Comparison of ENCODE assay signal across 8 cellular contexts in genomic region chr1:121184290-121185127, GRCh38. TPM values are rescaled to one million over a fixed set of nuclear protein-coding genes. Genes with fewer than 3 reads are reported as not detected.
A peak's percentile ranks its signal among the peaks of the same experiment; 100 is the strongest.
DNase-seq lines count a peak whose midpoint lies in the region; ATAC-seq and TF ChIP-seq lines count a peak whose summit lies in the region.
"Not testable (repeated sequence)": the region's sequence is repeated elsewhere in the genome, so short reads cannot be mapped to it uniquely, and the experiment has no call there.

Gene FAM72B (minus strand): TSS chr1:121184340. CDS start chr1:121183489, 851 bp downstream.
Gene SRGAP2C (plus strand): TSS chr1:121184975. CDS start chr1:121187447, 2,472 bp downstream.

- not testable (repeated sequence) for H4K91ac ChIP-seq in trophoblast cell (ENCODE audit: low read depth, low read length)

- peak within 1 kb of the TSS; percentile 28 for H3K4me3 ChIP-seq in GM12875 (ENCODE audit: low read depth, low read length)
- peak within 1 kb of the TSS; percentile 45 for H3K4me3 ChIP-seq in cardiac muscle cell
- H3K4me3 ChIP-seq in trophoblast cell (ENCODE audit: low read depth, low read length), result peak within 1 kb of the TSS; percentile 62
- H3K4me3 ChIP-seq in transverse colon, result peak within 1 kb of the TSS in 3 of 4 donors; percentile 33 to 62 (median 47)

- in situ Hi-C loops in transverse colon (cut with MboI; ENCODE audit: low pct_ligation_motif_present in 1 of 4, low pct_unique_long_range_greater_than_20kb in 1 of 4, low sequenced_read_pairs in 3 of 4), result not testable (repeated sequence)

- H3K18ac ChIP-seq in trophoblast cell (ENCODE audit: low read length), result not testable (repeated sequence)

- not testable (repeated sequence) for H3K36me3 Mint-ChIP-seq in activated naive CD8-positive, alpha-beta T cell treated with anti-CD3 and anti-CD28 coated beads for 36 hours

- not testable (repeated sequence) for H3K27ac ChIP-seq in cardiac muscle cell; trophoblast cell (ENCODE audit: low read depth, low read length)
- peak within 1 kb of the TSS; percentile 73 to 90 (median 85) for H3K27ac ChIP-seq in transverse colon

- not testable (repeated sequence) for H3K79me2 ChIP-seq in trophoblast cell (ENCODE audit: control insufficient read depth, insufficient read depth, low read length, poor library complexity)

- H3K27me3 ChIP-seq in cardiac muscle cell; trophoblast cell (ENCODE audit: insufficient read depth, low read length); transverse colon: not testable (repeated sequence)

- H2BK5ac ChIP-seq in trophoblast cell (ENCODE audit: low read depth, low read length, poor library complexity), result not testable (repeated sequence)

- not testable (repeated sequence) for TF ChIP-seq EP300 in transverse colon (IDR thresholded peaks at IDR 0.05; ENCODE audit: low read depth)

- H4K8ac ChIP-seq in trophoblast cell (ENCODE audit: low read depth, low read length), result not testable (repeated sequence)

- H3K4me2 ChIP-seq in trophoblast cell (ENCODE audit: low read length), result peak within 1 kb of the TSS; percentile 61

- not testable (repeated sequence) for H3K4ac ChIP-seq in trophoblast cell (ENCODE audit: low read depth, low read length)

- H3K4me1 ChIP-seq in cardiac muscle cell (ENCODE audit: low read depth); trophoblast cell (ENCODE audit: control insufficient read depth in 1 of 2, insufficient read depth in 2 of 2, low read length in 2 of 2); transverse colon: not testable (repeated sequence)

- H3K27ac Mint-ChIP-seq in activated naive CD8-positive, alpha-beta T cell treated with anti-CD3 and anti-CD28 coated beads for 36 hours, result peak within 1 kb of the TSS; percentile 88

- not testable (repeated sequence) for TF ChIP-seq CTCF in GM12875 (IDR thresholded peaks at IDR 0.05; ENCODE audit: borderline replicate concordance, insufficient read depth, low read depth, low read length); cardiac muscle cell (IDR thresholded peaks at IDR 0.05; ENCODE audit: low read depth, low read length); transverse colon (IDR thresholded peaks at IDR 0.05)

- H3K23ac ChIP-seq in trophoblast cell (ENCODE audit: low read length), result not testable (repeated sequence)

- not testable (repeated sequence) for H2AFZ ChIP-seq in trophoblast cell (ENCODE audit: insufficient read depth, low read length, poor library complexity)

- not testable (repeated sequence) for H4K12ac ChIP-seq in trophoblast cell (ENCODE audit: low read depth, low read length)

- H2BK12ac ChIP-seq in trophoblast cell (ENCODE audit: low read length), result not testable (repeated sequence)

- not testable (repeated sequence) for H3K14ac ChIP-seq in trophoblast cell (ENCODE audit: low read length)

- H3K9ac ChIP-seq in trophoblast cell (ENCODE audit: low read length), result not testable (repeated sequence)

- TF ChIP-seq POLR2A in transverse colon (IDR thresholded peaks at IDR 0.05), result peak; percentile 61

- H3K36me3 ChIP-seq in cardiac muscle cell; trophoblast cell (ENCODE audit: control insufficient read depth in 1 of 2, insufficient read depth in 2 of 2, low read length in 2 of 2); transverse colon: not testable (repeated sequence)

- H3K9me3 Mint-ChIP-seq in activated naive CD8-positive, alpha-beta T cell treated with anti-CD3 and anti-CD28 coated beads for 36 hours, result not testable (repeated sequence)

- peak within 1 kb of the TSS; percentile 87 for H3K4me3 Mint-ChIP-seq in activated naive CD8-positive, alpha-beta T cell treated with anti-CD3 and anti-CD28 coated beads for 36 hours

- no CpG with 5 or more reads among the region's 54 CpGs for WGBS in trophoblast cell (ENCODE audit: extremely low coverage, insufficient coverage, insufficient read length)
- WGBS in transverse colon (ENCODE audit: low coverage in 1 of 2), 2 donors, result 0% methylated on average over 13 to 30 of the region's 54 CpGs

- H2AK5ac ChIP-seq in trophoblast cell (ENCODE audit: low read length), result not testable (repeated sequence)

- H3K9me3 ChIP-seq in cardiac muscle cell (ENCODE audit: low read depth); trophoblast cell (ENCODE audit: insufficient read depth, low read depth, low read length); transverse colon: not testable (repeated sequence)

- ATAC-seq in HG02840 (IDR thresholded peaks at IDR 0.05; ENCODE audit: low FRiP score, unreplicated experiment), result peak; percentile 84

- H3K4me1 Mint-ChIP-seq in activated naive CD8-positive, alpha-beta T cell treated with anti-CD3 and anti-CD28 coated beads for 36 hours, result not testable (repeated sequence)

- H2BK120ac ChIP-seq in trophoblast cell (ENCODE audit: insufficient read depth, low read length, poor library complexity), result not testable (repeated sequence)

- intact Hi-C loops in transverse colon (cut with DNase I; ENCODE audit: low total_unique reads), result not testable (repeated sequence)

- not testable (repeated sequence) for H3K79me1 ChIP-seq in trophoblast cell (ENCODE audit: low read length)

- DNase-seq in NCI-H1436 treated with DMSO at 0.1 percent for 48 hours (lab: John Stamatoyannopoulos, UW), result peak; percentile 98
- DNase-seq in SW480 (ENCODE audit: low spot score), result peak; percentile 95
- DNase-seq in activated naive CD8-positive, alpha-beta T cell treated with anti-CD3 and anti-CD28 coated beads for 36 hours, result peak; percentile 89
- peak; percentile 99 for DNase-seq in cardiac muscle cell (ENCODE audit: low read depth in 1 of 2, low spot score in 1 of 2)
- DNase-seq in trophoblast cell, result peak; percentile 96 to 98
- DNase-seq in transverse colon, result peak; percentile 95

- not testable (repeated sequence) for H3K27me3 Mint-ChIP-seq in activated naive CD8-positive, alpha-beta T cell treated with anti-CD3 and anti-CD28 coated beads for 36 hours

RNA-seq across cellular contexts. Expression of gene FAM72B, which starts in this region (rescaled TPM):
- 10 to 100 TPM; 24.6 to 26.9 TPM for total RNA-seq in activated naive CD8-positive, alpha-beta T cell treated with anti-CD3 and anti-CD28 coated beads for 36 hours
- 1.0 and 6.8 TPM in 2 replicates for total RNA-seq in cardiac muscle cell
- 1.8 and 13.4 TPM in 2 replicates for polyA plus RNA-seq in cardiac muscle cell
- 4.2 and 5.0 TPM in 2 replicates for polyA plus RNA-seq in trophoblast cell (2013)
- 1 to 10 TPM in 1 of 4 donors, under 1 TPM in 1, not detected in 2; 0.32 to 1.2 TPM for total RNA-seq in transverse colon

RNA-seq across cellular contexts. Expression of gene SRGAP2C, which starts in this region (rescaled TPM):
- total RNA-seq in activated naive CD8-positive, alpha-beta T cell treated with anti-CD3 and anti-CD28 coated beads for 36 hours, result 10 to 100 TPM; 14.6 to 19.1 TPM
- total RNA-seq in cardiac muscle cell (20.0 and 21.5 TPM in 2 replicates), transverse colon (1 to 10 TPM; 4.1 to 8.7 (median 6.6) TPM)
- 10.0 and 18.7 TPM in 2 replicates for polyA plus RNA-seq in cardiac muscle cell
- polyA plus RNA-seq in trophoblast cell (2013), result 11.6 and 13.4 TPM in 2 replicates
